ENCODE assay signal across 16 cellular contexts in genomic region chr10:110967645-110968044, GRCh38. TPM values are rescaled to one million over a fixed set of nuclear protein-coding genes. Genes with fewer than 3 reads are reported as not detected.
DNase-seq lines count a peak whose midpoint lies in the region; ATAC-seq and TF ChIP-seq lines count a peak whose summit lies in the region.
"Had no signal": no experiment of that assay in that cellular context is flagged by ENCODE, and none has a peak within 500 bp of the region (broad histone marks: within the 10 kb centered on the region; RNA-seq: fewer than 3 reads in every experiment).

No MANE protein-coding gene starts in this region.

- ATAC-seq in GM18511 (IDR thresholded peaks at IDR 0.05; ENCODE audit: unreplicated experiment) (peak; percentile 47), GM21447 (IDR thresholded peaks at IDR 0.05; ENCODE audit: unreplicated experiment) (peak; percentile 46), HG02981 (IDR thresholded peaks at IDR 0.05; ENCODE audit: unreplicated experiment) (peak; percentile 70), HG03139 (IDR thresholded peaks at IDR 0.05; ENCODE audit: unreplicated experiment) (no peak)

- H3K27ac ChIP-seq in OCI-LY3 (ENCODE audit: low read length) = peak overlapping the region; percentile 71
- H3K27ac ChIP-seq in Karpas-422 (ENCODE audit: low read length) = no peak overlapping the region
- no peak overlapping the region for H3K27ac ChIP-seq in breast epithelium
- H3K27ac ChIP-seq: brain microvascular endothelial cell, right atrium auricular region, SK-N-MC had no signal

- peaks cover 41% of the 10 kb centered on the region for H3K4me1 ChIP-seq in OCI-LY3 (ENCODE audit: low read length)
- no peaks in the 10 kb centered on the region for H3K4me1 ChIP-seq in Karpas-422 (ENCODE audit: low read length)
- no peaks in the 10 kb centered on the region for H3K4me1 ChIP-seq in breast epithelium

- TF ChIP-seq CTCF in OCI-LY3 (IDR thresholded peaks at IDR 0.05; ENCODE audit: low read depth, low read length) = no peak
- TF ChIP-seq CTCF in breast epithelium (IDR thresholded peaks at IDR 0.05) = no peak

- H4K20me1 ChIP-seq in OCI-LY3 (ENCODE audit: insufficient read depth, low read length) = peaks cover 10% of the 10 kb centered on the region; the same call in 1 of the 2 replicates
- peaks cover 39% of the 10 kb centered on the region for H4K20me1 ChIP-seq in Karpas-422 (ENCODE audit: insufficient read depth, low read depth, low read length)

- peak overlapping the region; percentile 57 for H3K4me2 ChIP-seq in OCI-LY3 (ENCODE audit: low read length)
- no peak overlapping the region for H3K4me2 ChIP-seq in Karpas-422 (ENCODE audit: low read depth, low read length, poor library complexity, severe bottlenecking)

- H3K9me2 ChIP-seq in Karpas-422 (replicated peaks; ENCODE audit: insufficient read depth, low read length) = no peaks in the 10 kb centered on the region

- H3K79me2 ChIP-seq in OCI-LY3 (ENCODE audit: low read length) (peaks cover 86% of the 10 kb centered on the region), Karpas-422 (ENCODE audit: low read length) (peaks cover 28% of the 10 kb centered on the region)

- no peak for TF ChIP-seq POLR2A in breast epithelium (IDR thresholded peaks at IDR 0.05)

- DNase-seq in Karpas-422 = no peak
- no peak for DNase-seq in DMS79 treated with DMSO at 0.1 percent for 48 hours (lab: John Stamatoyannopoulos, UW)
- DNase-seq in breast epithelium (ENCODE audit: low spot score in 2 of 2) = no peak
- DNase-seq: activated CD4-positive, alpha-beta T cell treated with anti-CD3 and anti-CD28 coated beads for 48 hours; activated naive CD4-positive, alpha-beta T cell treated with anti-CD3 and anti-CD28 coated beads, Interleukin-2, amount 50 U/mL, for 16 hours; activated T-cell treated with anti-CD3 and anti-CD28 coated beads for 4 hours; brain microvascular endothelial cell; COR-L47; NCI-H69 had no signal

- H3K27me3 ChIP-seq in OCI-LY3 (ENCODE audit: low read depth, low read length) = no peaks in the 10 kb centered on the region
- H3K27me3 ChIP-seq in Karpas-422 (ENCODE audit: low read length) = no peaks in the 10 kb centered on the region
- no peaks in the 10 kb centered on the region for H3K27me3 ChIP-seq in breast epithelium
- H3K27me3 ChIP-seq: brain microvascular endothelial cell, right atrium auricular region had no signal

- H3K9me3 ChIP-seq in OCI-LY3 (ENCODE audit: insufficient read depth, low read length) = no peaks in the 10 kb centered on the region
- no peaks in the 10 kb centered on the region for H3K9me3 ChIP-seq in Karpas-422 (ENCODE audit: low read length)
- no peaks in the 10 kb centered on the region for H3K9me3 ChIP-seq in breast epithelium
- H3K9me3 ChIP-seq: right atrium auricular region had no signal

- H2AFZ ChIP-seq in OCI-LY3 (ENCODE audit: low read depth, low read length) = no peak overlapping the region
- no peak overlapping the region for H2AFZ ChIP-seq in Karpas-422 (ENCODE audit: low read length)

- H3K4me3 ChIP-seq in OCI-LY3 (ENCODE audit: low read length) (peak overlapping the region; percentile 28; the same call in 1 of the 2 replicates), Karpas-422 (ENCODE audit: low read length) (no peak overlapping the region), breast epithelium (no peak overlapping the region)
- H3K4me3 ChIP-seq: right atrium auricular region, SK-N-MC had no signal

- peaks cover 8% of the 10 kb centered on the region for H3K36me3 ChIP-seq in OCI-LY3 (replicated peaks; ENCODE audit: low read depth, low read length)
- H3K36me3 ChIP-seq in Karpas-422 (ENCODE audit: insufficient read depth, low read length) = no peaks in the 10 kb centered on the region
- H3K36me3 ChIP-seq in breast epithelium = no peaks in the 10 kb centered on the region
- H3K36me3 ChIP-seq: brain microvascular endothelial cell, right atrium auricular region had no signal

- H3K9ac ChIP-seq in OCI-LY3 (ENCODE audit: low read length) = no peak overlapping the region
- no peak overlapping the region for H3K9ac ChIP-seq in Karpas-422 (ENCODE audit: low read length)

- intact Hi-C loops in breast epithelium (cut with DNase I; ENCODE audit: low total_unique reads) = no loop called here

RNA-seq across cellular contexts. Expression of gene SHOC2, which starts 48.2 kb away (rescaled TPM):
- total RNA-seq in Karpas-422 (2014; rRNA removed; shearing (Covaris generic); ENCODE audit: low replicate concordance) = 10.4 and 30.8 TPM in 2 replicates
- total RNA-seq in breast epithelium = 10 to 100 TPM; 60.3 to 69.7 (median 65.9) TPM

RNA-seq across cellular contexts. Expression of gene BBIP1, which starts 48.7 kb away (rescaled TPM):
- total RNA-seq in Karpas-422 (2014; rRNA removed; shearing (Covaris generic); ENCODE audit: low replicate concordance) = 6.3 and 53.8 TPM in 2 replicates
- total RNA-seq in breast epithelium = 10 to 100 TPM; 20.0 to 35.0 (median 23.6) TPM
